Comparison of ENCODE assay signal across 8 cellular contexts in genomic region chr21:32771134-32771523, GRCh38. TPM values are rescaled to one million over a fixed set of nuclear protein-coding genes. Genes with fewer than 3 reads are reported as not detected.
A peak's percentile ranks its signal among the peaks of the same experiment; 100 is the strongest.
DNase-seq lines count a peak whose midpoint lies in the region; ATAC-seq and TF ChIP-seq lines count a peak whose summit lies in the region.

No MANE protein-coding gene starts in this region.

- peak overlapping the region; percentile 93 for H3K9ac ChIP-seq in mesenchymal stem cell (ENCODE audit: low read length)

- intact Hi-C loops in stomach (cut with DNase I; ENCODE audit: low total_unique reads): no loop called here

- under 1% methylated on average over 46 of the region's 48 CpGs for WGBS in mesenchymal stem cell
- WGBS in stomach, 5 donors: 0 to 1% (median 0%) methylated on average over 8 to 48 of the region's 48 CpGs

- H3K4me3 ChIP-seq in mesenchymal stem cell (ENCODE audit: insufficient read depth in 1 of 2, low read depth in 1 of 2, low read length in 2 of 2): peak overlapping the region; percentile 94 to 95
- peak overlapping the region; percentile 80 to 93 (median 85) for H3K4me3 ChIP-seq in stomach

- peak overlapping the region in 1 of 2 experiments; percentile 94 for H3K4ac ChIP-seq in mesenchymal stem cell (ENCODE audit: low read depth in 1 of 2, low read length in 2 of 2)

- H3K9me3 ChIP-seq in mesenchymal stem cell (ENCODE audit: control insufficient read depth, low read length): no peaks in the 10 kb centered on the region
- H3K9me3 ChIP-seq in stomach: no peaks in the 10 kb centered on the region

- TF ChIP-seq POLR2A in stomach (IDR thresholded peaks at IDR 0.05): no peak

- peak overlapping the region; percentile 91 for H3K4me2 ChIP-seq in mesenchymal stem cell (ENCODE audit: low read length, poor library complexity, severe bottlenecking)

- no peak for TF ChIP-seq CTCF in stomach (IDR thresholded peaks at IDR 0.05)

- peak overlapping the region in 1 of 2 experiments; percentile 97 for H3K23ac ChIP-seq in mesenchymal stem cell (ENCODE audit: low read length in 2 of 2)

- no peak overlapping the region for H2BK15ac ChIP-seq in mesenchymal stem cell (ENCODE audit: low read depth, poor library complexity, severe bottlenecking)

- peak overlapping the region; percentile 1 for H3K27ac ChIP-seq in mesenchymal stem cell (ENCODE audit: low read length, poor library complexity, severe bottlenecking)
- peak overlapping the region; percentile 90 to 97 (median 94) for H3K27ac ChIP-seq in stomach

- H2BK120ac ChIP-seq in mesenchymal stem cell (ENCODE audit: low read depth, low read length): peak overlapping the region; percentile 87

- H3K4me1 ChIP-seq in mesenchymal stem cell (ENCODE audit: control insufficient read depth, insufficient read depth, low read depth, low read length) (peaks cover 2% of the 10 kb centered on the region), stomach (peaks cover 12 to 54% (median 43%) of the 10 kb centered on the region in 4 donors)

- peak overlapping the region; percentile 80 for H2BK5ac ChIP-seq in mesenchymal stem cell (ENCODE audit: low read depth, low read length, poor library complexity, severe bottlenecking)

- H3K36me3 ChIP-seq in mesenchymal stem cell (ENCODE audit: control insufficient read depth in 1 of 2, insufficient read depth in 2 of 2, low read depth in 1 of 2, low read length in 2 of 2) (peaks cover 4 to 31% of the 10 kb centered on the region in 2 experiments), stomach (peaks cover 0 to 24% (median 16%) of the 10 kb centered on the region in 4 donors)

- peak overlapping the region; percentile 91 to 93 for H3K18ac ChIP-seq in mesenchymal stem cell (ENCODE audit: low read depth in 1 of 2, low read length in 2 of 2)

- peak overlapping the region in 1 of 2 experiments; percentile 21 for H2BK12ac ChIP-seq in mesenchymal stem cell (ENCODE audit: low read length in 2 of 2)

- H3K27me3 ChIP-seq in mesenchymal stem cell (ENCODE audit: control insufficient read depth in 1 of 2, insufficient read depth in 1 of 2, low read length in 2 of 2) (no peaks in the 10 kb centered on the region), stomach (peaks cover 0 to 3% (median 0%) of the 10 kb centered on the region in 3 donors)

- peaks cover 3% of the 10 kb centered on the region for H3K79me1 ChIP-seq in mesenchymal stem cell (replicated peaks; ENCODE audit: low read length, poor library complexity, severe bottlenecking)

- peak; percentile 17 to 27 for ATAC-seq in activated CD4-positive, CD25-positive, alpha-beta regulatory T cell treated with anti-CD3 and anti-CD28 coated beads, Interleukin-2, amount 50 U/mL, for 24 hours

- H2AK5ac ChIP-seq in mesenchymal stem cell (ENCODE audit: low read length, severe bottlenecking): no peak overlapping the region

- peak overlapping the region in 1 of 2 experiments; percentile 81 for H3K14ac ChIP-seq in mesenchymal stem cell (ENCODE audit: low read length in 2 of 2)

- peak overlapping the region; percentile 89 for H4K8ac ChIP-seq in mesenchymal stem cell (ENCODE audit: low read length)

- H4K91ac ChIP-seq in mesenchymal stem cell (ENCODE audit: low read length): no peak overlapping the region

- DNase-seq in NCI-H2196 (lab: John Stamatoyannopoulos, UW; ENCODE audit: unreplicated experiment) (peak; percentile 50), NCI-H2196 treated with DMSO at 0.1 percent for 48 hours (lab: John Stamatoyannopoulos, UW; ENCODE audit: unreplicated experiment) (no peak), H4 (ENCODE audit: low spot score) (peak; percentile 37), LoVo (ENCODE audit: low spot score) (peak; percentile 53), mesenchymal stem cell (peak; percentile 70), stomach (peak; percentile 58)
- peak; percentile 36 for DNase-seq in effector CD4-positive, alpha-beta T cell

- peak overlapping the region; percentile 91 for H2AFZ ChIP-seq in mesenchymal stem cell (ENCODE audit: low read depth, low read length)

- no peak for TF ChIP-seq EP300 in stomach (IDR thresholded peaks at IDR 0.05)

RNA-seq across cellular contexts. Expression of gene PAXBP1, which starts 0.4 kb away (rescaled TPM):
- total RNA-seq in H4 (2014; rRNA removed; shearing (Covaris generic)): 10.7 and 12.5 TPM in 2 replicates
- 13.5 TPM for polyA plus RNA-seq in mesenchymal stem cell (2013, experiment 1 of 2)
- polyA plus RNA-seq in mesenchymal stem cell (2013, experiment 2 of 2): 12.9 TPM
- total RNA-seq in stomach: 100 to 1,000 TPM in 2 of 5 donors, 10 to 100 TPM in 3; 53.2 to 106 (median 82.6) TPM
- polyA plus RNA-seq in stomach: 10 to 100 TPM in 1 of 3 donors, 1 to 10 TPM in 2; 6.0 to 19.6 (median 7.6) TPM

RNA-seq across cellular contexts. Expression of gene SYNJ1, which starts 43.3 kb away (rescaled TPM):
- 5.5 and 8.1 TPM in 2 replicates for total RNA-seq in H4 (2014; rRNA removed; shearing (Covaris generic))
- 5.4 TPM for polyA plus RNA-seq in mesenchymal stem cell (2013, experiment 1 of 2)
- polyA plus RNA-seq in mesenchymal stem cell (2013, experiment 2 of 2): 6.7 TPM
- 100 to 1,000 TPM in 1 of 5 donors, 10 to 100 TPM in 2, 1 to 10 TPM in 1, under 1 TPM in 1; 0.89 to 245 (median 11.2) TPM for total RNA-seq in stomach
- 1 to 10 TPM; 2.3 to 3.7 (median 3.4) TPM for polyA plus RNA-seq in stomach
